Comparison of ENCODE assay signal across 1 cellular context in the genomic region with DNA sequence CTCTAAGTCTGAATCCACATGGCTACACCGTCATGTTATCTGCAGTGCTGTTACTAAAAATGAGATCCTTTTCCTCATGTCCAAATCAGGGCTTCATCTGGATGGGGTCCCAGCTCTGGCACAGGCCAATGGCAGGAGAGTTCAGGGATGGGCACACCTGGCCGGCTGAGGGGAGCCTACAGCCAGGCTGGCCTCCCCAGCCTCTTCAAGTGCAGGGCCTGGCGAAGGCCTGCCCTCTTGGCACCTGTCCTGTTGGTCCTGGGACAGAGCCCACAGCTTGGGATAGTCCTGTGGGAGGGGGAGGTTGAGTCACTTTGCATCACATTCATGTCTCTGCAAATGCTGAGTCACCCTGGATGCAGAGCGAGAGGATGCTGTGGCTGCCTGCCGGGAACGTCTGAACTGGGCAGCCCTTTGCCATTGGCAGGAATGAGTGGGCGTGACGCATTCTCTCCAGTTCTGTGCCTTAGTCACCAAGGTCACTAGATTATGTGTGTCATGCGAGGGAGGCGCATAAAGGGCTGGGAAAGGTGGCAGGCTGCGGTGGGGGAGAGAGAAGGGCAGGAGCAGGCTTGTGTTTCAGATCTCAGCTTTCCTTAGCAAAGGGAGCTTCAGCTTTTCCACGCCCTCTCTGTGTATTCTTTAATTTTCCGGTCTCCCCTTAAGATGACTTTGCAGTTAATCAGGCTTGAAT.
TF ChIP-seq lines count a peak whose summit lies in the region.

No MANE protein-coding gene starts in this region.

TF ChIP-seq in K562, 482 proteins besides CTCF, POLR2A, EP300 and RAD21 (continued from another document and continues in another):
- TF ChIP-seq, protein P1, sequence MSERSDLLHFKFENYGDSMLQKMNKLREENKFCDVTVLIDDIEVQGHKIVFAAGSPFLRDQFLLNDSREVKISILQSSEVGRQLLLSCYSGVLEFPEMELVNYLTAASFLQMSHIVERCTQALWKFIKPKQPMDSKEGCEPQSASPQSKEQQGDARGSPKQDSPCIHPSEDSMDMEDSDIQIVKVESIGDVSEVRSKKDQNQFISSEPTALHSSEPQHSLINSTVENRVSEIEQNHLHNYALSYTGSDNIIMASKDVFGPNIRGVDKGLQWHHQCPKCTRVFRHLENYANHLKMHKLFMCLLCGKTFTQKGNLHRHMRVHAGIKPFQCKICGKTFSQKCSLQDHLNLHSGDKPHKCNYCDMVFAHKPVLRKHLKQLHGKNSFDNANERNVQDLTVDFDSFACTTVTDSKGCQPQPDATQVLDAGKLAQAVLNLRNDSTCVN (CRISPR knock-in tag; IDR thresholded peaks at IDR 0.05) = no peak
- TF ChIP-seq TCF7 (IDR thresholded peaks at IDR 0.05; ENCODE audit: borderline replicate concordance) (peak; percentile 68; the same call in 1 of the 2 replicates), SIRT6 (IDR thresholded peaks at IDR 0.05; ENCODE audit: low read depth, low read length) (no peak), SIX5 (IDR thresholded peaks at IDR 0.05; ENCODE audit: borderline replicate concordance in 1 of 2, insufficient read depth in 1 of 2, low read depth in 1 of 2, low read length in 2 of 2) (no peak), SUPT5H (IDR thresholded peaks at IDR 0.05) (no peak), RFX7 (CRISPR knock-in tag; IDR thresholded peaks at IDR 0.05) (no peak), U2AF2 (optimal IDR thresholded peaks at IDR 0.05; ENCODE audit: low read depth, low read length) (no peak), NRF1 (conservative IDR thresholded peaks at IDR 0.05 in 1 of 2, IDR thresholded peaks at IDR 0.05 in 1 of 2) (peak; percentile 60 to 66), ZKSCAN1 (IDR thresholded peaks at IDR 0.05; ENCODE audit: low read depth, low read length) (peak; percentile 17; the same call in 1 of the 2 replicates), NBN (IDR thresholded peaks at IDR 0.05; ENCODE audit: low read depth) (no peak), RBM25 (IDR thresholded peaks at IDR 0.05; ENCODE audit: low read depth, low read length, severe bottlenecking) (no peak), HDAC6 (IDR thresholded peaks at IDR 0.05; ENCODE audit: low read depth, low read length) (no peak), EWSR1 (IDR thresholded peaks at IDR 0.05; ENCODE audit: borderline replicate concordance, low read depth, partially characterized antibody) (no peak), STAT5B (CRISPR knock-in tag; IDR thresholded peaks at IDR 0.05) (no peak), MTA2 (IDR thresholded peaks at IDR 0.05; ENCODE audit: low read depth) (no peak), TAF15 (IDR thresholded peaks at IDR 0.05; ENCODE audit: low read depth, low read length) (no peak), KLF6 (CRISPR knock-in tag; IDR thresholded peaks at IDR 0.05; ENCODE audit: borderline replicate concordance) (no peak), CBX3 (IDR thresholded peaks at IDR 0.05; ENCODE audit: borderline replicate concordance in 1 of 2, low read length in 2 of 2) (no peak), LEF1 (IDR thresholded peaks at IDR 0.05) (no peak), ZNF134 (CRISPR knock-in tag; conservative IDR thresholded peaks at IDR 0.05) (no peak), ZC3H4 (CRISPR knock-in tag; IDR thresholded peaks at IDR 0.05; ENCODE audit: borderline replicate concordance) (no peak)
- TF ChIP-seq, protein P2, sequence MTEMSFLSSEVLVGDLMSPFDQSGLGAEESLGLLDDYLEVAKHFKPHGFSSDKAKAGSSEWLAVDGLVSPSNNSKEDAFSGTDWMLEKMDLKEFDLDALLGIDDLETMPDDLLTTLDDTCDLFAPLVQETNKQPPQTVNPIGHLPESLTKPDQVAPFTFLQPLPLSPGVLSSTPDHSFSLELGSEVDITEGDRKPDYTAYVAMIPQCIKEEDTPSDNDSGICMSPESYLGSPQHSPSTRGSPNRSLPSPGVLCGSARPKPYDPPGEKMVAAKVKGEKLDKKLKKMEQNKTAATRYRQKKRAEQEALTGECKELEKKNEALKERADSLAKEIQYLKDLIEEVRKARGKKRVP (CRISPR knock-in tag; IDR thresholded peaks at IDR 0.05) = no peak
- TF ChIP-seq, protein P3, sequence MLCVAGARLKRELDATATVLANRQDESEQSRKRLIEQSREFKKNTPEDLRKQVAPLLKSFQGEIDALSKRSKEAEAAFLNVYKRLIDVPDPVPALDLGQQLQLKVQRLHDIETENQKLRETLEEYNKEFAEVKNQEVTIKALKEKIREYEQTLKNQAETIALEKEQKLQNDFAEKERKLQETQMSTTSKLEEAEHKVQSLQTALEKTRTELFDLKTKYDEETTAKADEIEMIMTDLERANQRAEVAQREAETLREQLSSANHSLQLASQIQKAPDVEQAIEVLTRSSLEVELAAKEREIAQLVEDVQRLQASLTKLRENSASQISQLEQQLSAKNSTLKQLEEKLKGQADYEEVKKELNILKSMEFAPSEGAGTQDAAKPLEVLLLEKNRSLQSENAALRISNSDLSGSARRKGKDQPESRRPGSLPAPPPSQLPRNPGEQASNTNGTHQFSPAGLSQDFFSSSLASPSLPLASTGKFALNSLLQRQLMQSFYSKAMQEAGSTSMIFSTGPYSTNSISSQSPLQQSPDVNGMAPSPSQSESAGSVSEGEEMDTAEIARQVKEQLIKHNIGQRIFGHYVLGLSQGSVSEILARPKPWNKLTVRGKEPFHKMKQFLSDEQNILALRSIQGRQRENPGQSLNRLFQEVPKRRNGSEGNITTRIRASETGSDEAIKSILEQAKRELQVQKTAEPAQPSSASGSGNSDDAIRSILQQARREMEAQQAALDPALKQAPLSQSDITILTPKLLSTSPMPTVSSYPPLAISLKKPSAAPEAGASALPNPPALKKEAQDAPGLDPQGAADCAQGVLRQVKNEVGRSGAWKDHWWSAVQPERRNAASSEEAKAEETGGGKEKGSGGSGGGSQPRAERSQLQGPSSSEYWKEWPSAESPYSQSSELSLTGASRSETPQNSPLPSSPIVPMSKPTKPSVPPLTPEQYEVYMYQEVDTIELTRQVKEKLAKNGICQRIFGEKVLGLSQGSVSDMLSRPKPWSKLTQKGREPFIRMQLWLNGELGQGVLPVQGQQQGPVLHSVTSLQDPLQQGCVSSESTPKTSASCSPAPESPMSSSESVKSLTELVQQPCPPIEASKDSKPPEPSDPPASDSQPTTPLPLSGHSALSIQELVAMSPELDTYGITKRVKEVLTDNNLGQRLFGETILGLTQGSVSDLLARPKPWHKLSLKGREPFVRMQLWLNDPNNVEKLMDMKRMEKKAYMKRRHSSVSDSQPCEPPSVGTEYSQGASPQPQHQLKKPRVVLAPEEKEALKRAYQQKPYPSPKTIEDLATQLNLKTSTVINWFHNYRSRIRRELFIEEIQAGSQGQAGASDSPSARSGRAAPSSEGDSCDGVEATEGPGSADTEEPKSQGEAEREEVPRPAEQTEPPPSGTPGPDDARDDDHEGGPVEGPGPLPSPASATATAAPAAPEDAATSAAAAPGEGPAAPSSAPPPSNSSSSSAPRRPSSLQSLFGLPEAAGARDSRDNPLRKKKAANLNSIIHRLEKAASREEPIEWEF (CRISPR knock-in tag; IDR thresholded peaks at IDR 0.05) = no peak
- TF ChIP-seq, protein P4, sequence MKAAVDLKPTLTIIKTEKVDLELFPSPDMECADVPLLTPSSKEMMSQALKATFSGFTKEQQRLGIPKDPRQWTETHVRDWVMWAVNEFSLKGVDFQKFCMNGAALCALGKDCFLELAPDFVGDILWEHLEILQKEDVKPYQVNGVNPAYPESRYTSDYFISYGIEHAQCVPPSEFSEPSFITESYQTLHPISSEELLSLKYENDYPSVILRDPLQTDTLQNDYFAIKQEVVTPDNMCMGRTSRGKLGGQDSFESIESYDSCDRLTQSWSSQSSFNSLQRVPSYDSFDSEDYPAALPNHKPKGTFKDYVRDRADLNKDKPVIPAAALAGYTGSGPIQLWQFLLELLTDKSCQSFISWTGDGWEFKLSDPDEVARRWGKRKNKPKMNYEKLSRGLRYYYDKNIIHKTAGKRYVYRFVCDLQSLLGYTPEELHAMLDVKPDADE (conservative IDR thresholded peaks at IDR 0.05; ENCODE audit: control insufficient read depth, low read depth, low read length) = no peak
- TF ChIP-seq, protein P5, sequence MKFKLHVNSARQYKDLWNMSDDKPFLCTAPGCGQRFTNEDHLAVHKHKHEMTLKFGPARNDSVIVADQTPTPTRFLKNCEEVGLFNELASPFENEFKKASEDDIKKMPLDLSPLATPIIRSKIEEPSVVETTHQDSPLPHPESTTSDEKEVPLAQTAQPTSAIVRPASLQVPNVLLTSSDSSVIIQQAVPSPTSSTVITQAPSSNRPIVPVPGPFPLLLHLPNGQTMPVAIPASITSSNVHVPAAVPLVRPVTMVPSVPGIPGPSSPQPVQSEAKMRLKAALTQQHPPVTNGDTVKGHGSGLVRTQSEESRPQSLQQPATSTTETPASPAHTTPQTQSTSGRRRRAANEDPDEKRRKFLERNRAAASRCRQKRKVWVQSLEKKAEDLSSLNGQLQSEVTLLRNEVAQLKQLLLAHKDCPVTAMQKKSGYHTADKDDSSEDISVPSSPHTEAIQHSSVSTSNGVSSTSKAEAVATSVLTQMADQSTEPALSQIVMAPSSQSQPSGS (CRISPR knock-in tag; IDR thresholded peaks at IDR 0.05) = no peak
- TF ChIP-seq, protein P6, sequence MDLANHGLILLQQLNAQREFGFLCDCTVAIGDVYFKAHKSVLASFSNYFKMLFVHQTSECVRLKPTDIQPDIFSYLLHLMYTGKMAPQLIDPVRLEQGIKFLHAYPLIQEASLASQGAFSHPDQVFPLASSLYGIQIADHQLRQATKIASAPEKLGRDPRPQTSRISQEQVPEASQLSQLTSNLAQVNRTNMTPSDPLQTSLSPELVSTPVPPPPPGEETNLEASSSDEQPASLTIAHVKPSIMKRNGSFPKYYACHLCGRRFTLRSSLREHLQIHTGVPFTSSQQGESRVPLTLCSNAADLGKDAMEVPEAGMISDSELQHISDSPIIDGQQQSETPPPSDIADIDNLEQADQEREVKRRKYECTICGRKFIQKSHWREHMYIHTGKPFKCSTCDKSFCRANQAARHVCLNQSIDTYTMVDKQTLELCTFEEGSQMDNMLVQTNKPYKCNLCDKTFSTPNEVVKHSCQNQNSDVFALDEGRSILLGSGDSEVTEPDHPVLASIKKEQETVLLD (IDR thresholded peaks at IDR 0.05) = no peak
- TF ChIP-seq, protein P7, sequence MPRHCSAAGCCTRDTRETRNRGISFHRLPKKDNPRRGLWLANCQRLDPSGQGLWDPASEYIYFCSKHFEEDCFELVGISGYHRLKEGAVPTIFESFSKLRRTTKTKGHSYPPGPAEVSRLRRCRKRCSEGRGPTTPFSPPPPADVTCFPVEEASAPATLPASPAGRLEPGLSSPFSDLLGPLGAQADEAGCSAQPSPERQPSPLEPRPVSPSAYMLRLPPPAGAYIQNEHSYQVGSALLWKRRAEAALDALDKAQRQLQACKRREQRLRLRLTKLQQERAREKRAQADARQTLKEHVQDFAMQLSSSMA (CRISPR knock-in tag; IDR thresholded peaks at IDR 0.05) = no peak
- TF ChIP-seq, protein P8, sequence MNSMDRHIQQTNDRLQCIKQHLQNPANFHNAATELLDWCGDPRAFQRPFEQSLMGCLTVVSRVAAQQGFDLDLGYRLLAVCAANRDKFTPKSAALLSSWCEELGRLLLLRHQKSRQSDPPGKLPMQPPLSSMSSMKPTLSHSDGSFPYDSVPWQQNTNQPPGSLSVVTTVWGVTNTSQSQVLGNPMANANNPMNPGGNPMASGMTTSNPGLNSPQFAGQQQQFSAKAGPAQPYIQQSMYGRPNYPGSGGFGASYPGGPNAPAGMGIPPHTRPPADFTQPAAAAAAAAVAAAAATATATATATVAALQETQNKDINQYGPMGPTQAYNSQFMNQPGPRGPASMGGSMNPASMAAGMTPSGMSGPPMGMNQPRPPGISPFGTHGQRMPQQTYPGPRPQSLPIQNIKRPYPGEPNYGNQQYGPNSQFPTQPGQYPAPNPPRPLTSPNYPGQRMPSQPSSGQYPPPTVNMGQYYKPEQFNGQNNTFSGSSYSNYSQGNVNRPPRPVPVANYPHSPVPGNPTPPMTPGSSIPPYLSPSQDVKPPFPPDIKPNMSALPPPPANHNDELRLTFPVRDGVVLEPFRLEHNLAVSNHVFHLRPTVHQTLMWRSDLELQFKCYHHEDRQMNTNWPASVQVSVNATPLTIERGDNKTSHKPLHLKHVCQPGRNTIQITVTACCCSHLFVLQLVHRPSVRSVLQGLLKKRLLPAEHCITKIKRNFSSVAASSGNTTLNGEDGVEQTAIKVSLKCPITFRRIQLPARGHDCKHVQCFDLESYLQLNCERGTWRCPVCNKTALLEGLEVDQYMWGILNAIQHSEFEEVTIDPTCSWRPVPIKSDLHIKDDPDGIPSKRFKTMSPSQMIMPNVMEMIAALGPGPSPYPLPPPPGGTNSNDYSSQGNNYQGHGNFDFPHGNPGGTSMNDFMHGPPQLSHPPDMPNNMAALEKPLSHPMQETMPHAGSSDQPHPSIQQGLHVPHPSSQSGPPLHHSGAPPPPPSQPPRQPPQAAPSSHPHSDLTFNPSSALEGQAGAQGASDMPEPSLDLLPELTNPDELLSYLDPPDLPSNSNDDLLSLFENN (IDR thresholded peaks at IDR 0.05; ENCODE audit: low read depth in 2 of 2, low read length in 2 of 2) = no peak
- TF ChIP-seq, protein P9, sequence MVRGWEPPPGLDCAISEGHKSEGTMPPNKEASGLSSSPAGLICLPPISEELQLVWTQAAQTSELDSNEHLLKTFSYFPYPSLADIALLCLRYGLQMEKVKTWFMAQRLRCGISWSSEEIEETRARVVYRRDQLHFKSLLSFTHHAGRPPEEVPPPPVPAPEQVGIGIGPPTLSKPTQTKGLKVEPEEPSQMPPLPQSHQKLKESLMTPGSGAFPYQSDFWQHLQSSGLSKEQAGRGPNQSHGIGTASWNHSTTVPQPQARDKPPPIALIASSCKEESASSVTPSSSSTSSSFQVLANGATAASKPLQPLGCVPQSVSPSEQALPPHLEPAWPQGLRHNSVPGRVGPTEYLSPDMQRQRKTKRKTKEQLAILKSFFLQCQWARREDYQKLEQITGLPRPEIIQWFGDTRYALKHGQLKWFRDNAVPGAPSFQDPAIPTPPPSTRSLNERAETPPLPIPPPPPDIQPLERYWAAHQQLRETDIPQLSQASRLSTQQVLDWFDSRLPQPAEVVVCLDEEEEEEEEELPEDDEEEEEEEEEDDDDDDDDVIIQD (CRISPR knock-in tag; IDR thresholded peaks at IDR 0.05) = no peak
- TF ChIP-seq, protein P10, sequence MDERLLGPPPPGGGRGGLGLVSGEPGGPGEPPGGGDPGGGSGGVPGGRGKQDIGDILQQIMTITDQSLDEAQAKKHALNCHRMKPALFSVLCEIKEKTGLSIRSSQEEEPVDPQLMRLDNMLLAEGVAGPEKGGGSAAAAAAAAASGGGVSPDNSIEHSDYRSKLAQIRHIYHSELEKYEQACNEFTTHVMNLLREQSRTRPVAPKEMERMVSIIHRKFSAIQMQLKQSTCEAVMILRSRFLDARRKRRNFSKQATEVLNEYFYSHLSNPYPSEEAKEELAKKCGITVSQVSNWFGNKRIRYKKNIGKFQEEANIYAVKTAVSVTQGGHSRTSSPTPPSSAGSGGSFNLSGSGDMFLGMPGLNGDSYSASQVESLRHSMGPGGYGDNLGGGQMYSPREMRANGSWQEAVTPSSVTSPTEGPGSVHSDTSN (CRISPR knock-in tag; IDR thresholded peaks at IDR 0.05; ENCODE audit: low read depth) = no peak
- TF ChIP-seq, protein P10 (tag; conservative IDR thresholded peaks at IDR 0.05; ENCODE audit: low read depth) = no peak
